In the genomic region with DNA sequence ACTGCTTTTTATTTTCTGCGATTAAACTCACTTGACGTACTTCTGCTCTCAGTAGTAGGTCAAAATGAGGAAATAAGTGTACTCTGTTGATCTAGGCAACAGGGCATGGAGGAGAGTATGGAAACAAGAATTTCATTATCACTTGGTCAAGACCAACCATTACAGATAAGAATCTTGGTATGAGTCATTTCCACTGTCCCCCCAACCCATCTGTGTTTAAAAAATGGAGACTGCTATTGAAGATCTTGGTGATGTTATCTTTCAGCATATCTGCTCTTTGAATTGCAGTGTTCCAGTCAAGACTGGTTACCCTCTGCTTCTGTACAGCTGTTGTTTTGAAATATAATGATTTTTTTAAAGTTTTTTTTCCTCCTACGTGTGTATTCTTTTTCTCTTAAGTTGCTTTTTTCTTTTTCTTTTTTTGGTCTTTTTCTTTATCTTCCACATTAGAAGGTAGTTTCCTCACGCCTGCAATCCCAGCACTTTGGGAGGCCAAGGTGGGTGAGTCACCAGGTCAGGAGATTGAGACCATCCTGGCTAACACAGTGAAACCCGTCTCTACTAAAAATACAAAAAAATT, we compare ENCODE assay signal across 1 cellular context.
TF ChIP-seq lines count a peak whose summit lies in the region.

No MANE protein-coding gene starts in this region.

TF ChIP-seq in HCT116, 20 proteins besides CTCF, POLR2A, EP300 and RAD21 (continued from another document):
- no peak for TF ChIP-seq YY1 (IDR thresholded peaks at IDR 0.05; ENCODE audit: extremely low read depth, insufficient replicate concordance, low read depth, low read length)
- TF ChIP-seq ZNF274 (IDR thresholded peaks at IDR 0.05; ENCODE audit: low read depth, low read length): no peak
- TF ChIP-seq EZH2phosphoT487 (IDR thresholded peaks at IDR 0.05; ENCODE audit: borderline replicate concordance): no peak
